In genomic region chr5:36675244-36675643, GRCh38 we compare ENCODE assay signal across 7 cellular contexts.
"Had no signal": no experiment of that assay in that cellular context is flagged by ENCODE, and none has a peak within 500 bp of the region (broad histone marks: within the 10 kb centered on the region; RNA-seq: fewer than 3 reads in every experiment).

No MANE protein-coding gene starts in this region.

- DNase-seq: H9, HCEC 1CT, KBM-7 had no signal

- H3K9me3 Mint-ChIP-seq: GM23338, H9 had no signal

- H3K4me3 ChIP-seq: GM23338 had no signal

- H3K27ac Mint-ChIP-seq: GM23338, H9 had no signal

- H3K4me3 Mint-ChIP-seq: GM23338, H9 had no signal

- H3K4me2 ChIP-seq: GM23338 had no signal

- ATAC-seq: GM23338 had no signal

- FAIRE-seq: H1, H54, HTR-8/SVneo had no signal
